Comparison of ENCODE assay signal across 8 cellular contexts in the genomic region with DNA sequence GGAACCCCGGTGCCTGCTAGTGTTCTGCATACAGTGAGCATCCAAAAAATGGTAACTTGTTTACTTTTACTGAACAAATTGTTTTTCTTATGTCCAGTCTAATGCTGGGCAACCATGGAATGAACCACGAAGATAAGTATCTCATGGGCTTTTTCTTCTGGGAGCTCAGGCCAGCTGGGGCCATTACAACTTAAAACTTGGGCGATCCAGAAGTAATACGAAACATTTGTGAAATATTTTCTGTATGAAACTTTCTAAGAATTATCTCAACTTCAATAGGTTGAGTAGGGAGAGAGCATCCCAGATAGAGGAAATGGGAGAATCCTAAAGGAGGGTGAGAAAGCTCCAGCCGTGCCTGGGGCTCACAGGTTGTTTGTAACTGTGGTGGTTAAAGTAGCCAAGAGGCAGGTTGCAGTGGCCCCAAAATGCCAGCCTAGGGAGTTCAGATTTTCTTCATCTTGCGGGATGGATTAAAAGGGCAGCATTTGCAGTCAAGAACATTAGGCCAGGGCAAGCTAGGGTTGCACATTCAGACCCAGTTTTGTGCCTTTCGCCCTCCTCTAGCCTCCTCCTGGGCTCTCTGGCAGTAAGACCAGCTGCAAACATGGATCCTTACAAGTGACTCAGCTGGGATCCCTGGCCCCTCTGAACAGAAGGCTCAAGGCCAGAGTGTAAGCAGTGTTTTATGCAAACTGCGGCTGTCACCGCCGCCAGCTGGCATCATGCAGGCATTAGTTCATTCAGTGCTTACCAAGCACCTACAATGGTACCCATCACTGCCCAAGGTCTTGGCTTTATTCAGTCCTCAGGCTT. TPM values are rescaled to one million over a fixed set of nuclear protein-coding genes. Genes with fewer than 3 reads are reported as not detected.
DNase-seq lines count a peak whose midpoint lies in the region; ATAC-seq and TF ChIP-seq lines count a peak whose summit lies in the region.

No MANE protein-coding gene starts in this region.

- peak overlapping the region; percentile 84 for H3K27ac Mint-ChIP-seq in CD4-positive, alpha-beta T cell

- no peak for DNase-seq in CD4-positive, alpha-beta T cell
- no peak for DNase-seq in OCI-LY7 (ENCODE audit: low spot score)
- no peak for DNase-seq in epithelial cell of prostate (ENCODE audit: low read depth, low spot score)
- peak in 48 of 56 donors; percentile 17 to 89 (median 60) for DNase-seq in nucleus accumbens (lab: John Stamatoyannopoulos, UW)
- no peak for DNase-seq in NCI-H748 (lab: John Stamatoyannopoulos, UW; ENCODE audit: unreplicated experiment)
- DNase-seq in mucosa of gallbladder (ENCODE audit: low spot score), result no peak
- no peak for DNase-seq in DMS53 (lab: John Stamatoyannopoulos, UW)

- peak overlapping the region; percentile 71; the same call in 1 of the 2 replicates for H2AFZ ChIP-seq in OCI-LY7 (ENCODE audit: low read length)

- peak overlapping the region; percentile 88 for H3K4me3 ChIP-seq in OCI-LY7 (ENCODE audit: low read depth, low read length, poor library complexity, severe bottlenecking)

- peak overlapping the region; percentile 87 for H3K4me2 ChIP-seq in OCI-LY7 (ENCODE audit: low read length)

- ATAC-seq in CD4-positive, alpha-beta T cell (ENCODE audit: poor library complexity), result no peak
- ATAC-seq in GM19455 (IDR thresholded peaks at IDR 0.05; ENCODE audit: unreplicated experiment), result no peak

- intact Hi-C loops in CD4-positive, alpha-beta T cell (cut with DNase I, micrococcal nuclease), result loop anchor here (1.0 to 10.0 kb wide), 6 partner anchors 41 to 560 kb away; a partner anchor contains a TSS
- intact Hi-C loops in OCI-LY7 (cut with micrococcal nuclease; ENCODE audit: unreplicated experiment), result loop anchor here (2.0 kb wide), 1 partner anchor 42 kb away; a partner anchor contains a TSS

- H3K27me3 Mint-ChIP-seq in CD4-positive, alpha-beta T cell, result no peaks in the 10 kb centered on the region

- H3K36me3 Mint-ChIP-seq in CD4-positive, alpha-beta T cell (ENCODE audit: low read depth), result peaks cover 70% of the 10 kb centered on the region

- peaks cover 9% of the 10 kb centered on the region for H4K20me1 ChIP-seq in OCI-LY7 (ENCODE audit: insufficient read depth, low read length)

- POLR2A ChIA-PET in CD4-positive, alpha-beta T cell (lab: Charles Lee), result interaction anchor here (0.5 to 3.0 kb wide), 19 partner anchors 9 to 1394 kb away, joined by 3 to 33 read pairs (median 5); a partner anchor contains a TSS
- POLR2A ChIA-PET in OCI-LY7 (lab: Charles Lee), result interaction anchor here (1.0 to 1.3 kb wide), 2 partner anchors 22 to 35 kb away, joined by 4 read pairs; no protein-coding TSS in a partner anchor

- peaks cover 65% of the 10 kb centered on the region for H3K36me3 ChIP-seq in OCI-LY7 (ENCODE audit: insufficient read depth, low read length)

- TSS peak; percentile 78 for BruUV-seq in OCI-LY7 (replicated peaks; lab: Mats Ljungman, UMichigan)

- H3K9me3 ChIP-seq in CD4-positive, alpha-beta T cell (ENCODE audit: control insufficient read depth, low read length), result no peaks in the 10 kb centered on the region
- no peaks in the 10 kb centered on the region for H3K9me3 ChIP-seq in OCI-LY7 (ENCODE audit: low read length)

- H3K27me3 ChIP-seq in CD4-positive, alpha-beta T cell (ENCODE audit: control insufficient read depth, insufficient read depth, low read length), result no peaks in the 10 kb centered on the region

- H3K4me1 ChIP-seq in OCI-LY7 (ENCODE audit: insufficient read depth, low read length, poor library complexity, severe bottlenecking), result peaks cover 18% of the 10 kb centered on the region

- H3K4me1 Mint-ChIP-seq in CD4-positive, alpha-beta T cell (ENCODE audit: low read depth), result peaks cover 68% of the 10 kb centered on the region

- H3K27ac ChIP-seq in CD4-positive, alpha-beta T cell (ENCODE audit: low read depth, low read length), result peak overlapping the region; percentile 100
- peak overlapping the region; percentile 88 for H3K27ac ChIP-seq in OCI-LY7 (ENCODE audit: low read depth, low read length, poor library complexity, severe bottlenecking)
- H3K27ac ChIP-seq in epithelial cell of prostate, result peak overlapping the region; percentile 88

- CTCF ChIA-PET in CD4-positive, alpha-beta T cell (lab: Charles Lee), result interaction anchor here (1.9 to 2.0 kb wide), 3 partner anchors 16 to 58 kb away, joined by 7 to 8 read pairs (median 7); a partner anchor contains a TSS
- CTCF ChIA-PET in OCI-LY7 (lab: Charles Lee; ENCODE audit: unreplicated experiment), result no interaction called here

- no peaks in the 10 kb centered on the region for H3K9me3 Mint-ChIP-seq in CD4-positive, alpha-beta T cell

- H3K79me2 ChIP-seq in OCI-LY7 (ENCODE audit: insufficient read depth, low read depth, low read length), result peaks cover 21% of the 10 kb centered on the region; the same call in 1 of the 2 replicates

- TF ChIP-seq CTCF in CD4-positive, alpha-beta T cell (IDR thresholded peaks at IDR 0.05), result no peak
- no peak for TF ChIP-seq CTCF in OCI-LY7 (conservative IDR thresholded peaks at IDR 0.05; ENCODE audit: low read length)

- no peaks in the 10 kb centered on the region for H3K9me2 ChIP-seq in OCI-LY7 (ENCODE audit: insufficient read depth, low read length)

- peak overlapping the region; percentile 90 for H3K4me3 Mint-ChIP-seq in CD4-positive, alpha-beta T cell

RNA-seq across cellular contexts. Expression of a gene that starts 41.5 kb away (rescaled TPM):
- total RNA-seq in CD4-positive, alpha-beta T cell, result 10 to 100 TPM; 85.6 TPM
- 16.0 and 18.9 TPM in 2 replicates for total RNA-seq in OCI-LY7 (2014; rRNA removed; shearing (Covaris generic))
- total RNA-seq in OCI-LY7 (2022), result 33.5 and 36.4 TPM in 2 replicates
- total RNA-seq in mucosa of gallbladder, result 33.3 TPM

RNA-seq across cellular contexts. Expression of a gene that starts 56.6 kb away (rescaled TPM):
- total RNA-seq in CD4-positive, alpha-beta T cell, result not detected
- total RNA-seq in OCI-LY7 (2014; rRNA removed; shearing (Covaris generic)), result not detected in 2 replicates
- total RNA-seq in OCI-LY7 (2022) (not detected in 2 replicates), mucosa of gallbladder (0.09 TPM)

Comparison
In these comparisons a context has a peak if more than half of its experiments do, and no peak if none do; other contexts are left out.
1. DNase-seq: peak in nucleus accumbens (48 of 56); none in CD4-positive, alpha-beta T cell (0 of 10), OCI-LY7 (single experiment), epithelial cell of prostate (single experiment), NCI-H748 (single experiment), mucosa of gallbladder (single experiment) and DMS53 (single experiment).
2. Peak in every context shown above with its lines, with median percentiles within 50 percentile points of each other: H3K27ac ChIP-seq.